ENCODE assay signal across 1 cellular context in the genomic region with DNA sequence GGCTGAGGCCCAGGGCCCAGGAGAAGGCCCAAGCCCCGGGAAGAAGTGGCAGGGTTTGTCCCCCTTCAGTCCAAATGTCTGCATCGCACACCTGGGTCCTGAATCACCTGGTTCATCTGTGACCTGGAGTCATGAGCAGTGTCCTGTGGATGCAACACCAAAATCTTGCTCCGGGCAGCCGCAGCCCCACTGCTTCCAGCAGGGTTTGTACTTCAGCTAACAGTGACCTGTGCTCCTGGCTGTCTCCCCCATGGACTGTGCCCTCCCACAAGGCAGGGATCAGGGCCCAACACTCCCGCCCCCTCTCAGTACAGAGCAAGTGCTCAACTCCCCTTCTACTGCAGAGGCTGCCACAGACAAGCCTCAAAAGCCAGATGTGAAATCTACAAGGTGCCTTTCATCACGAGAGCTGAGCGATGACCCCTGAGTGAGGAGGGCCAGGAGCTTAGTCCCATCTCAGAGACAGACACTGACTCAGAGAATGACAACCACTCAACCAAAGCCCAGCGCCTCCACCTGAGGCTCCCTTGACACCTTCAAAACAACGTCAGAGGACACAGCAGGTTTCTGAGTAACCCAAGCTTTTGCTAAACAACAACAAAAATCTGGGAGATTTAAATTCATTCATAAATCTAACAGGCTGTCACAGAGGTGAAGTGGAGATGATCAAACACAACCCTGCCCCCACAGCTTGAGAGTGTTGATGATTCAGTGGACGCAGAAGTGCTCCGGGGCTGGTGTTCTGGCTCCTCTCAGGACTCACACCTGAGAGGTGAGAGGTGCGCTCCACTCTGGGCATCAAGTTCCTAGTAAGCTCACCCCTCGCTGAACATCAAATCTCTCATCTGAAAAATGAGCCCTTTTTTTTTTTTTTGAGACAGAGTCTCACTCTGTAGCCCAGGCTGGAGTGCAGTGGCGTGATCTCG.
TF ChIP-seq lines count a peak whose summit lies in the region.

No MANE protein-coding gene starts in this region.

TF ChIP-seq in H1, 55 proteins besides CTCF, POLR2A, EP300 and RAD21:
- TF ChIP-seq SIRT6 (IDR thresholded peaks at IDR 0.05; ENCODE audit: low read length), result no peak
- no peak for TF ChIP-seq MAFK (IDR thresholded peaks at IDR 0.05; ENCODE audit: low read depth, low read length)
